In the genomic region with DNA sequence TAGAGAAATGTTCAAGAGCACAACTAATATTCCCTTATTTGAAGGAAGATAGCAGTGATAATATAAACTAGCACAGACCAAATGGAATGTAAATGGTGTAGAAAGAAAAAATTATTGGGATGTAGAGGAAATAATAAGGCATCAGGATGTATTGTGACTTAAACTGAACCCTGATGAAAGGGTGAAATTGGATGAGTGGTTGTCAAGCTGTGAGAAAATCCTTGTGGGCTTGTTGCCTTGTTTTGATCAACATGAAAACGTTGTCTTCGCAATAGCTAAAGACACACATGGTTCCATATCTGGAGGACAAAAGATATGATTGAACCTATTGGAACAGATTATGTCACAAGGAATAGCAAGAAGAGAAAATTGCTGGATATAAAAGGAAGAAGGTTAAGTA, we compare ENCODE assay signal across 11 cellular contexts. TPM values are rescaled to one million over a fixed set of nuclear protein-coding genes. Genes with fewer than 3 reads are reported as not detected.
"Had no signal": no experiment of that assay in that cellular context is flagged by ENCODE, and none has a peak within 500 bp of the region (broad histone marks: within the 10 kb centered on the region; RNA-seq: fewer than 3 reads in every experiment).

No MANE protein-coding gene starts in this region.

- FAIRE-seq: H1, H54 had no signal

- H3K4me3 Mint-ChIP-seq: GM23338, H9, HFFc6 had no signal

- H3K4me2 ChIP-seq: GM23338 had no signal

- H3K27ac ChIP-seq: GM23248 had no signal

- DNase-seq: GM23248, GOT3, H7, H9, HCEC 1CT, HFFc6 had no signal

- H3K27ac Mint-ChIP-seq: GM23338, H9, HFFc6 had no signal

- H3K9ac ChIP-seq: GM23248 had no signal

- ATAC-seq: GM23338, HCT116 had no signal

- H2AFZ ChIP-seq: GM23248, GM23338 had no signal

- H3K4me1 Mint-ChIP-seq: GM23338, H9 had no signal

- H3K9me3 ChIP-seq: HAP-1 had no signal

- H3K4me1 ChIP-seq: HAP-1 had no signal

- H3K36me3 ChIP-seq: HAP-1 had no signal

- H3K4me3 ChIP-seq: GM23248, GM23338, HAP-1 had no signal

RNA-seq across cellular contexts. Expression of a gene that starts 40.3 kb away (rescaled TPM):
- total RNA-seq: GM23248 had no signal
- polyA plus RNA-seq: GM23248 had no signal
